In the genomic region with DNA sequence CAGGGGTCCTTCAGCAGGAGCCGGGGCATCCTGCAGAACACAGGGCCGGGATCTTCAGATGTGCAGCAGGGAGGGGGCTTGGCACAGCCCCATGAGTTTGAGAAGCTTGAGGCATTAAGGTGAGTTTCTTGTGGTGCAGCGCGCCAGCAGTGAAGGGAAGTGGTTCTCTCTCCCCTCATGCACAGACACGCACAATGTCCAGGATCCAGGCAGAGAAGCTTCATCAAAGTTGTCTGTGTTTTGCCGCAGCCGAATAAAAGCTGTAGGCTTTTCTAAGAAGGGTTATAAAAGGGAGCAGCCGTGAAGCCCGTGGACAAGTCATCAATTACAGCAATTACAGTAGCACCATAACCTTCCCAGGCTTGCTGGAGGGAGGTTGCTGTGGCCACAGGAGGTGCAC, we compare ENCODE assay signal across 17 cellular contexts.
"Had no signal": no experiment of that assay in that cellular context is flagged by ENCODE, and none has a peak within 500 bp of the region (broad histone marks: within the 10 kb centered on the region; RNA-seq: fewer than 3 reads in every experiment).

No MANE protein-coding gene starts in this region.

- H3K27ac ChIP-seq: dorsolateral prefrontal cortex, heart left ventricle, lower lobe of right lung, parathyroid adenoma, right lobe of liver, thoracic aorta, tibial nerve, upper lobe of left lung had no signal

- H3K79me2 ChIP-seq: parathyroid adenoma had no signal

- H3K4me3 ChIP-seq: dorsolateral prefrontal cortex, heart left ventricle, lower lobe of right lung, mucosa of descending colon, right lobe of liver, thoracic aorta, tibial nerve, upper lobe of left lung had no signal

- DNase-seq: dorsolateral prefrontal cortex; effector CD4-positive, alpha-beta T cell; heart left ventricle; hippocampal formation; left ventricle myocardium superior; lower lobe of right lung; mucosa of descending colon; naive B cell; right lobe of liver; small intestine; stimulated activated CD4-positive, alpha-beta T cell treated with anti-CD3 and anti-CD28 coated beads, Interleukin-15, amount 100 ng/mL, for 24 hours; stimulated activated CD4-positive, alpha-beta T cell treated with anti-CD3 and anti-CD28 coated beads, Interleukin-2, amount 100 ng/mL, for 48 hours; stimulated activated naive B cell treated with anti-CD40 and anti-IgM and Interleukin-4, amounts not matched to agents 10 μg/mL and 1 μg/mL and 100 μg/mL, for 72 hours; upper lobe of left lung had no signal

- H3K9me3 ChIP-seq: lower lobe of right lung, right lobe of liver, thoracic aorta, tibial nerve, upper lobe of left lung had no signal

- H3K36me3 ChIP-seq: heart left ventricle, lower lobe of right lung, right lobe of liver, thoracic aorta, tibial nerve, upper lobe of left lung had no signal

- H3K4me1 ChIP-seq: heart left ventricle, lower lobe of right lung, parathyroid adenoma, right lobe of liver, tibial nerve, upper lobe of left lung had no signal

- H2AFZ ChIP-seq: parathyroid adenoma had no signal

- H3K9ac ChIP-seq: parathyroid adenoma had no signal

- ATAC-seq: heart left ventricle; left ventricle myocardium superior; lower lobe of right lung; mucosa of descending colon; right lobe of liver; stimulated activated naive B cell treated with anti-CD40 and anti-IgM and Interleukin-4, amounts not matched to agents 10 μg/mL and 1 μg/mL and 100 μg/mL, for 72 hours had no signal

- H3K27me3 ChIP-seq: right lobe of liver, tibial nerve, upper lobe of left lung had no signal
